In the genomic region with DNA sequence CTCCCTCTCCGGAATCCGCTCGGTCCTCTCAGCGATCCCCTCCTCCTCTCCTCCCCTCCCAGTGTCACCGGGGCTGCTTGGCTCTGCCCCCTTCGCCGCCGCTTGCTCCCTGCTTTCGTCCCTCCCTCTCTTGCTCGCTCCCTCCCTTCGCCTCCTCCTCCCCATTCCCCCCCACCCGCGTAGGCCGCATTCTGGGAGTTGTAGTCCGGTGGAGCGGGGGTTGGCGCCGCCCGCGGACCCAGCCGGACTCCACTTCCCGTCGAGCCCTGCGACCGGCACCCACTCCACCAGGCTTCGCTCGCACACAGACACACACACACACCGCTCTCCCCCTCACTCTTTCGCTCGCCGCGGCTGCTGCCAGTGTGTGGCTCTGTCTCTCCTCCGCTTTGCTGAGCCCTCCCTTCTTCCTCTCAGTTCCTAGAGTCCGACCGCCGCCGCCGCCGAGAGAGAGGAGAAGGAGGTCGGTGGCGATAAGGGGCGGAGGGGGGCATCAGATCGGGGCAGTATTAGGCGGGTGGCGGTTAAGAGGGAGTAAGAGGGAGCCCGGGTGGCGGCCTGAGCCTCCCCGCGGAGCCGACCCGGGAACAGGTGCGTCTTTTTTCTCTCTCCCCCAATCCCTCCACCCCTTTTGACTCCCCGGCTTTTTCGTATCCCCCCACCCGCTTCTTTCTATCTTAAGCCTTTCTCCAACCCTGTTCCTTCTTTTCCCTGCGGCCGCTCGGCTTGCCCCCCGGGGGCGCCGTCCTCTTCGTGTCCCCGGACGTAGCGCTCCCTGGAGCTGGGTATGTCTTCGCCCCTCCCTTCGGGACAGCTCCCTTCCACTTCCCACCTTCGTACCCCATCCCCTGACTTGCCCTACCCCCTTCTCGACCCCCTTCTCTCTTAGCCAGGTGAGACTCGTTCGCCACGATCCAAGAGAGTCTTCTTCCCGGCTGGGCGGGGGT, we compare ENCODE assay signal across 8 cellular contexts. TPM values are rescaled to one million over a fixed set of nuclear protein-coding genes. Genes with fewer than 3 reads are reported as not detected.
DNase-seq lines count a peak whose midpoint lies in the region; ATAC-seq and TF ChIP-seq lines count a peak whose summit lies in the region.

A gene with protein sequence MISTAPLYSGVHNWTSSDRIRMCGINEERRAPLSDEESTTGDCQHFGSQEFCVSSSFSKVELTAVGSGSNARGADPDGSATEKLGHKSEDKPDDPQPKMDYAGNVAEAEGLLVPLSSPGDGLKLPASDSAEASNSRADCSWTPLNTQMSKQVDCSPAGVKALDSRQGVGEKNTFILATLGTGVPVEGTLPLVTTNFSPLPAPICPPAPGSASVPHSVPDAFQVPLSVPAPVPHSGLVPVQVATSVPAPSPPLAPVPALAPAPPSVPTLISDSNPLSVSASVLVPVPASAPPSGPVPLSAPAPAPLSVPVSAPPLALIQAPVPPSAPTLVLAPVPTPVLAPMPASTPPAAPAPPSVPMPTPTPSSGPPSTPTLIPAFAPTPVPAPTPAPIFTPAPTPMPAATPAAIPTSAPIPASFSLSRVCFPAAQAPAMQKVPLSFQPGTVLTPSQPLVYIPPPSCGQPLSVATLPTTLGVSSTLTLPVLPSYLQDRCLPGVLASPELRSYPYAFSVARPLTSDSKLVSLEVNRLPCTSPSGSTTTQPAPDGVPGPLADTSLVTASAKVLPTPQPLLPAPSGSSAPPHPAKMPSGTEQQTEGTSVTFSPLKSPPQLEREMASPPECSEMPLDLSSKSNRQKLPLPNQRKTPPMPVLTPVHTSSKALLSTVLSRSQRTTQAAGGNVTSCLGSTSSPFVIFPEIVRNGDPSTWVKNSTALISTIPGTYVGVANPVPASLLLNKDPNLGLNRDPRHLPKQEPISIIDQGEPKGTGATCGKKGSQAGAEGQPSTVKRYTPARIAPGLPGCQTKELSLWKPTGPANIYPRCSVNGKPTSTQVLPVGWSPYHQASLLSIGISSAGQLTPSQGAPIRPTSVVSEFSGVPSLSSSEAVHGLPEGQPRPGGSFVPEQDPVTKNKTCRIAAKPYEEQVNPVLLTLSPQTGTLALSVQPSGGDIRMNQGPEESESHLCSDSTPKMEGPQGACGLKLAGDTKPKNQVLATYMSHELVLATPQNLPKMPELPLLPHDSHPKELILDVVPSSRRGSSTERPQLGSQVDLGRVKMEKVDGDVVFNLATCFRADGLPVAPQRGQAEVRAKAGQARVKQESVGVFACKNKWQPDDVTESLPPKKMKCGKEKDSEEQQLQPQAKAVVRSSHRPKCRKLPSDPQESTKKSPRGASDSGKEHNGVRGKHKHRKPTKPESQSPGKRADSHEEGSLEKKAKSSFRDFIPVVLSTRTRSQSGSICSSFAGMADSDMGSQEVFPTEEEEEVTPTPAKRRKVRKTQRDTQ (N-terminal part only) (plus strand): TSS at position 336 of the 947 bp plus-strand sequence. CDS start 22,597 bp downstream, outside the sequence.

- CTCF ChIA-PET in GM10248 (lab: Yijun Ruan, JAX): interaction anchor here (0.8 to 1.5 kb wide), 2 partner anchors 10 to 57 kb away, joined by 3 read pairs; no protein-coding TSS in a partner anchor
- CTCF ChIA-PET in activated naive CD4-positive, alpha-beta T cell treated with anti-CD3 and anti-CD28 coated beads for 36 hours (lab: Charles Lee): no interaction called here

- H3K36me3 Mint-ChIP-seq in activated naive CD4-positive, alpha-beta T cell treated with anti-CD3 and anti-CD28 coated beads for 36 hours (ENCODE audit: low read depth): no peaks in the 10 kb centered on the region

- DNase-seq in GM10248 (ENCODE audit: extremely low spot score): peak; percentile 92
- peak; percentile 90 for DNase-seq in NAMALWA (ENCODE audit: low spot score)
- DNase-seq in SJSA1 (ENCODE audit: low read depth in 1 of 2, low spot score in 2 of 2): peak; percentile 79 to 91
- peak; percentile 90 for DNase-seq in activated naive CD4-positive, alpha-beta T cell treated with anti-CD3 and anti-CD28 coated beads for 36 hours
- DNase-seq in globus pallidus (ENCODE audit: low spot score): peak; percentile 93
- no peak for DNase-seq in omental fat pad (ENCODE audit: low spot score)
- DNase-seq in testis: peak; percentile 92

- TF ChIP-seq POLR2A in testis (IDR thresholded peaks at IDR 0.05): peak; percentile 29

- H3K9me3 Mint-ChIP-seq in activated naive CD4-positive, alpha-beta T cell treated with anti-CD3 and anti-CD28 coated beads for 36 hours: no peaks in the 10 kb centered on the region

- no peaks in the 10 kb centered on the region for H3K27me3 Mint-ChIP-seq in activated naive CD4-positive, alpha-beta T cell treated with anti-CD3 and anti-CD28 coated beads for 36 hours (ENCODE audit: low read depth)

- H3K27me3 ChIP-seq in SJSA1 (replicated peaks) (0 out of 2 replicates have a peak, but pooled peaks cover 4% of the 10 kb centered on the region), testis (no peaks in the 10 kb centered on the region)

- H3K27ac ChIP-seq in SJSA1 (no peak within 1 kb of the TSS), testis (peak within 1 kb of the TSS in 1 of 2 donors; percentile 24)

- peak; percentile 78 for ATAC-seq in HG02571 (IDR thresholded peaks at IDR 0.05; ENCODE audit: unreplicated experiment)
- peak; percentile 80 for ATAC-seq in omental fat pad (ENCODE audit: low FRiP score)

- 0 to 3% methylated on average over 22 to 45 of the region's 74 CpGs for WGBS in testis, 2 donors

- H3K36me3 ChIP-seq in SJSA1: no peaks in the 10 kb centered on the region
- H3K36me3 ChIP-seq in testis (ENCODE audit: low read depth, missing control alignments): no peaks in the 10 kb centered on the region

- H3K4me3 ChIP-seq in SJSA1 (no peak within 1 kb of the TSS), testis (no peak within 1 kb of the TSS)

- H3K4me3 Mint-ChIP-seq in activated naive CD4-positive, alpha-beta T cell treated with anti-CD3 and anti-CD28 coated beads for 36 hours: no peak within 1 kb of the TSS

- H3K27ac Mint-ChIP-seq in activated naive CD4-positive, alpha-beta T cell treated with anti-CD3 and anti-CD28 coated beads for 36 hours: no peak within 1 kb of the TSS

- H3K9me3 ChIP-seq in SJSA1 (replicated peaks) (no peaks in the 10 kb centered on the region), testis (no peaks in the 10 kb centered on the region)

- intact Hi-C loops in activated naive CD4-positive, alpha-beta T cell treated with anti-CD3 and anti-CD28 coated beads for 36 hours (cut with micrococcal nuclease): loop anchor here (1.0 to 10.0 kb wide), 15 partner anchors 21 to 1832 kb away; a partner anchor contains a TSS
- intact Hi-C loops in testis (cut with DNase I; ENCODE audit: low total_unique reads): no loop called here

- POLR2A ChIA-PET in GM10248 (lab: Yijun Ruan, JAX): interaction anchor here (0.7 kb wide), 1 partner anchor 201 kb away, joined by 5 read pairs; no protein-coding TSS in a partner anchor

- TF ChIP-seq CTCF in GM10248 (IDR thresholded peaks at IDR 0.05; ENCODE audit: control extremely low read depth, extremely low read depth, low read depth, missing control alignments) (no peak), omental fat pad (IDR thresholded peaks at IDR 0.05) (no peak), testis (IDR thresholded peaks at IDR 0.05) (no peak)

- H3K4me1 Mint-ChIP-seq in activated naive CD4-positive, alpha-beta T cell treated with anti-CD3 and anti-CD28 coated beads for 36 hours (ENCODE audit: low read depth): peaks cover 16% of the 10 kb centered on the region

- H3K4me1 ChIP-seq in SJSA1 (replicated peaks): peaks cover 14% of the 10 kb centered on the region
- H3K4me1 ChIP-seq in testis: no peaks in the 10 kb centered on the region

RNA-seq across cellular contexts. Expression of the gene that starts here (rescaled TPM):
- 0.19 and 0.47 TPM in 2 replicates for total RNA-seq in SJSA1 (2014; rRNA removed; shearing (Covaris generic))
- total RNA-seq in activated naive CD4-positive, alpha-beta T cell treated with anti-CD3 and anti-CD28 coated beads for 36 hours: 1 to 10 TPM; 3.6 to 4.1 TPM
- total RNA-seq in omental fat pad (1 to 10 TPM; 4.9 to 8.0 (median 5.2) TPM), testis (10 to 100 TPM; 32.3 to 33.1 TPM)
- polyA plus RNA-seq in testis (ENCODE audit: insufficient read depth, low read depth, low replicate concordance): 27.7 TPM

Comparison
In these comparisons a context has a peak if more than half of its experiments do, and no peak if none do; other contexts are left out.
1. Peak in DNase-seq in SJSA1; RNA of the gene not detected or under 1 TPM.